In genomic region chr2:14239605-14240004, GRCh38 we compare ENCODE assay signal across 31 cellular contexts.
A peak's percentile ranks its signal among the peaks of the same experiment; 100 is the strongest.
DNase-seq lines count a peak whose midpoint lies in the region; ATAC-seq, FAIRE-seq and TF ChIP-seq lines count a peak whose summit lies in the region.
"Had no signal": no experiment of that assay in that cellular context is flagged by ENCODE, and none has a peak within 500 bp of the region (broad histone marks: within the 10 kb centered on the region; RNA-seq: fewer than 3 reads in every experiment).

No MANE protein-coding gene starts in this region.

- CTCF ChIA-PET in HepG2 (lab: Yijun Ruan, JAX; ENCODE audit: low intra/inter-chr PET ratio, low total read pairs) (no interaction called here), K562 (lab: Yijun Ruan, JAX; ENCODE audit: low intra/inter-chr PET ratio) (no interaction called here)

- H3K27ac ChIP-seq in HepG2 (ENCODE audit: extremely low read length, insufficient read depth, low read length) (no peak overlapping the region), right lobe of liver (no peak overlapping the region), K562 (ENCODE audit: extremely low read depth, low read depth, low read length) (no peak overlapping the region), transverse colon (no peak overlapping the region)
- H3K27ac ChIP-seq: 22Rv1; A549; BLaER1; BLaER1 treated with 17β-estradiol and CSF1 and Interleukin-3, amounts not matched to agents 10 nM and 100 nM; C4-2B had no signal

- H3K4me1 ChIP-seq in HepG2 (ENCODE audit: insufficient read depth, low read length) (no peaks in the 10 kb centered on the region), right lobe of liver (no peaks in the 10 kb centered on the region), K562 (replicated peaks in 1 of 2; ENCODE audit: control insufficient read depth in 2 of 2, insufficient read depth in 2 of 2, low read length in 2 of 2) (no peaks in the 10 kb centered on the region), transverse colon (no peaks in the 10 kb centered on the region)
- H3K4me1 ChIP-seq: A549, BE2C, Caco-2 had no signal

- H3K9ac ChIP-seq in HepG2 (ENCODE audit: insufficient read depth, low read depth, low read length): no peak overlapping the region
- no peak overlapping the region for H3K9ac ChIP-seq in K562 (ENCODE audit: insufficient read depth in 1 of 2, low read depth in 2 of 2, low read length in 2 of 2)
- H3K9ac ChIP-seq: BLaER1; BLaER1 treated with 17β-estradiol and CSF1 and Interleukin-3, amounts not matched to agents 10 nM and 100 nM had no signal

- TF ChIP-seq CTCF in HepG2 (CRISPR knock-in tag; IDR thresholded peaks at IDR 0.05) (no peak), right lobe of liver (IDR thresholded peaks at IDR 0.05) (no peak), K562 (IDR thresholded peaks at IDR 0.05 in 2 of 3, conservative IDR thresholded peaks at IDR 0.05 in 1 of 3; ENCODE audit: insufficient read depth in 2 of 3, low read depth in 1 of 3, low read length in 3 of 3) (no peak), transverse colon (IDR thresholded peaks at IDR 0.05) (no peak)

- WGBS in HepG2 (ENCODE audit: low lambda C conversion rate): 4% methylated on average over 3 of the region's 3 CpGs
- 73% methylated on average over 3 of the region's 3 CpGs for WGBS in right lobe of liver (ENCODE audit: insufficient coverage, low coverage, low lambda C conversion rate, missing lambda C conversion rate)
- WGBS in K562 (ENCODE audit: insufficient coverage, low coverage, missing lambda C conversion rate): 3% methylated on average over 3 of the region's 3 CpGs
- 80 to 84% methylated on average over 3 of the region's 3 CpGs for WGBS in transverse colon (ENCODE audit: low coverage in 1 of 2), 2 donors

- TF ChIP-seq RAD21 in HepG2 (CRISPR knock-in tag; IDR thresholded peaks at IDR 0.05) (no peak), K562 (CRISPR knock-in tag; conservative IDR thresholded peaks at IDR 0.05 in 1 of 2, IDR thresholded peaks at IDR 0.05 in 1 of 2) (no peak)

- TF ChIP-seq EP300 in HepG2 (IDR thresholded peaks at IDR 0.05; ENCODE audit: low read depth in 2 of 2, low read length in 2 of 2) (no peak), HepG2 (CRISPR knock-in tag; IDR thresholded peaks at IDR 0.05; ENCODE audit: borderline replicate concordance) (no peak), K562 (IDR thresholded peaks at IDR 0.05; ENCODE audit: low read length) (no peak), transverse colon (IDR thresholded peaks at IDR 0.05; ENCODE audit: low read depth) (no peak)

- intact Hi-C loops in HepG2 (cut with micrococcal nuclease; ENCODE audit: unreplicated experiment): no loop called here
- intact Hi-C loops in right lobe of liver (cut with DNase I): no loop called here
- intact Hi-C loops in K562 (cut with micrococcal nuclease): no loop called here
- intact Hi-C loops in transverse colon (cut with DNase I; ENCODE audit: low total_unique reads): no loop called here

- no peak overlapping the region for H3K4me3 ChIP-seq in HepG2 (replicated peaks in 1 of 3; ENCODE audit: insufficient read depth in 1 of 3, low read depth in 2 of 3, low read length in 3 of 3)
- H3K4me3 ChIP-seq in right lobe of liver: no peak overlapping the region
- H3K4me3 ChIP-seq in K562: no peak overlapping the region
- H3K4me3 ChIP-seq in transverse colon: no peak overlapping the region
- H3K4me3 ChIP-seq: A549; BLaER1; BLaER1 treated with 17β-estradiol and CSF1 and Interleukin-3, amounts not matched to agents 10 nM and 100 nM had no signal

- DNase-seq in HepG2 (ENCODE audit: low spot score) (no peak), right lobe of liver (no peak), K562 (ENCODE audit: extremely low read depth in 1 of 4, low spot score in 3 of 4) (no peak), transverse colon (no peak)
- DNase-seq: 8988T; ACHN; AML-193; BE2C; C1 segment of cervical spinal cord; Caco-2; Calu3; CD4-positive, alpha-beta memory T cell; CD4-positive, alpha-beta T cell; CD4-positive, CD25-positive, alpha-beta regulatory T cell; CD8-positive, alpha-beta memory T cell; CD8-positive, alpha-beta T cell; COR-L47; DMS 273 treated with DMSO at 0.1 percent for 48 hours; DMS153; DMS53; DMS79; DMS79 treated with DMSO at 0.1 percent for 48 hours; DND-41; EL had no signal

- H3K79me2 ChIP-seq in HepG2 (ENCODE audit: insufficient read depth, low read length) (no peaks in the 10 kb centered on the region), K562 (ENCODE audit: control insufficient read depth, insufficient read depth, low read length) (no peaks in the 10 kb centered on the region)

- H3K9me1 ChIP-seq in K562 (ENCODE audit: control insufficient read depth, insufficient read depth, low read length): no peaks in the 10 kb centered on the region

- FAIRE-seq in HepG2 (lab: Jason Lieb, UNC) (no peak), K562 (lab: Jason Lieb, UNC) (no peak)
- FAIRE-seq: A204.1, A549, D721Med had no signal

- H3K36me3 ChIP-seq in HepG2 (replicated peaks in 1 of 2; ENCODE audit: control insufficient read depth in 1 of 2, insufficient read depth in 2 of 2, low read length in 2 of 2): no peaks in the 10 kb centered on the region
- H3K36me3 ChIP-seq in right lobe of liver: no peaks in the 10 kb centered on the region
- H3K36me3 ChIP-seq in K562 (ENCODE audit: control insufficient read depth, insufficient read depth, low read length): no peaks in the 10 kb centered on the region
- H3K36me3 ChIP-seq in transverse colon: no peaks in the 10 kb centered on the region
- H3K36me3 ChIP-seq: BE2C; BLaER1; BLaER1 treated with 17β-estradiol and CSF1 and Interleukin-3, amounts not matched to agents 10 nM and 100 nM had no signal

- H2AFZ ChIP-seq in HepG2 (ENCODE audit: low read length) (no peak overlapping the region), K562 (ENCODE audit: low read depth, low read length) (no peak overlapping the region)

- no peaks in the 10 kb centered on the region for H4K20me1 ChIP-seq in HepG2 (ENCODE audit: insufficient read depth, low read length)
- H4K20me1 ChIP-seq in K562 (replicated peaks; ENCODE audit: control insufficient read depth, insufficient read depth, low read length): no peaks in the 10 kb centered on the region
- H4K20me1 ChIP-seq: BLaER1; BLaER1 treated with 17β-estradiol and CSF1 and Interleukin-3, amounts not matched to agents 10 nM and 100 nM had no signal

- BruUV-seq in HepG2 (replicated peaks; lab: Mats Ljungman, UMichigan): no TSS peak
- no TSS peak for BruUV-seq in K562 (replicated peaks; lab: Mats Ljungman, UMichigan)

- no peaks in the 10 kb centered on the region for H3K27me3 ChIP-seq in HepG2 (ENCODE audit: control insufficient read depth in 1 of 2, insufficient read depth in 2 of 2, low read length in 2 of 2)
- H3K27me3 ChIP-seq in right lobe of liver: no peaks in the 10 kb centered on the region
- no peaks in the 10 kb centered on the region for H3K27me3 ChIP-seq in K562 (ENCODE audit: control insufficient read depth in 2 of 2, insufficient read depth in 2 of 2, low read length in 2 of 2)
- no peaks in the 10 kb centered on the region for H3K27me3 ChIP-seq in transverse colon
- H3K27me3 ChIP-seq: BLaER1; BLaER1 treated with 17β-estradiol and CSF1 and Interleukin-3, amounts not matched to agents 10 nM and 100 nM had no signal

- no peak for TF ChIP-seq POLR2A in HepG2 (IDR thresholded peaks at IDR 0.05; ENCODE audit: insufficient read depth in 1 of 2, low read depth in 2 of 2, low read length in 2 of 2)
- no peak for TF ChIP-seq POLR2A in right lobe of liver (IDR thresholded peaks at IDR 0.05)
- no peak for TF ChIP-seq POLR2A in K562 (conservative IDR thresholded peaks at IDR 0.05)
- TF ChIP-seq POLR2A in transverse colon (IDR thresholded peaks at IDR 0.05): no peak

- POLR2A ChIA-PET in HepG2 (lab: Yijun Ruan, JAX) (no interaction called here), K562 (lab: Yijun Ruan, JAX) (no interaction called here)

- in situ Hi-C loops in HepG2 (cut with HindIII; ENCODE audit: extremely low pct_ligation_motif_present, low pct_unique_long_range_greater_than_20kb) (no loop called here), K562 (cut with MboI) (no loop called here), transverse colon (cut with MboI; ENCODE audit: low pct_ligation_motif_present in 1 of 4, low pct_unique_long_range_greater_than_20kb in 1 of 4, low sequenced_read_pairs in 3 of 4) (no loop called here)

- ATAC-seq in HepG2 (no peak), right lobe of liver (no peak), K562 (no peak)
- ATAC-seq: A549; CD8-positive, alpha-beta T cell had no signal

- H3K4me2 ChIP-seq in HepG2 (ENCODE audit: low read depth, low read length): no peak overlapping the region
- no peak overlapping the region for H3K4me2 ChIP-seq in K562 (ENCODE audit: insufficient read depth, low read length)
- H3K4me2 ChIP-seq: A549; BLaER1; BLaER1 treated with 17β-estradiol and CSF1 and Interleukin-3, amounts not matched to agents 10 nM and 100 nM had no signal

- H3K9me3 ChIP-seq in HepG2 (ENCODE audit: low read length): peaks cover 26% of the 10 kb centered on the region
- H3K9me3 ChIP-seq in right lobe of liver: no peaks in the 10 kb centered on the region
- H3K9me3 ChIP-seq in K562 (replicated peaks; ENCODE audit: control insufficient read depth, insufficient read depth, low read depth, low read length): no peaks in the 10 kb centered on the region
- H3K9me3 ChIP-seq in transverse colon: no peaks in the 10 kb centered on the region
- H3K9me3 ChIP-seq: A549, BE2C, Caco-2 had no signal

TF ChIP-seq in HepG2, 621 proteins besides CTCF, POLR2A, EP300 and RAD21:
- no peak for TF ChIP-seq SPEN (CRISPR knock-in tag; IDR thresholded peaks at IDR 0.05; ENCODE audit: low read depth)
- peak; percentile 68 for TF ChIP-seq RAD51 (IDR thresholded peaks at IDR 0.05; ENCODE audit: borderline replicate concordance)

TF ChIP-seq in K562, 482 proteins besides CTCF, POLR2A, EP300 and RAD21:
- TF ChIP-seq CXXC5 (CRISPR knock-in tag; IDR thresholded peaks at IDR 0.05) (no peak), CBFA2T2 (conservative IDR thresholded peaks at IDR 0.05) (no peak), TFE3 (CRISPR knock-in tag; IDR thresholded peaks at IDR 0.05) (peak; percentile 85)

Comparison
In these comparisons a context has a peak if more than half of its experiments do, and no peak if none do; other contexts are left out.
1. Of the 241 proteins assayed by ChIP-seq in both HepG2 and K562: peak only in HepG2: RAD51; only in K562: TFE3; in both: none; in neither: 239.